Comparison of ENCODE assay signal across 13 cellular contexts in genomic region chr3:112459750-112460149, GRCh38. TPM values are rescaled to one million over a fixed set of nuclear protein-coding genes. Genes with fewer than 3 reads are reported as not detected.
A peak's percentile ranks its signal among the peaks of the same experiment; 100 is the strongest.
DNase-seq lines count a peak whose midpoint lies in the region; ATAC-seq and TF ChIP-seq lines count a peak whose summit lies in the region.
"Had no signal": no experiment of that assay in that cellular context is flagged by ENCODE, and none has a peak within 500 bp of the region (broad histone marks: within the 10 kb centered on the region; RNA-seq: fewer than 3 reads in every experiment).

No MANE protein-coding gene starts in this region.

- peaks cover 57% of the 10 kb centered on the region for H3K4me1 Mint-ChIP-seq in central memory CD8-positive, alpha-beta T cell
- peaks cover 35% of the 10 kb centered on the region for H3K4me1 Mint-ChIP-seq in CD14-positive monocyte

- peak overlapping the region; percentile 65 for H3K4me3 Mint-ChIP-seq in central memory CD8-positive, alpha-beta T cell
- H3K4me3 Mint-ChIP-seq in CD14-positive monocyte, result no peak overlapping the region
- H3K4me3 Mint-ChIP-seq: nephron had no signal

- ATAC-seq in GM18498 (IDR thresholded peaks at IDR 0.05; ENCODE audit: unreplicated experiment) (peak; percentile 41), GM21367 (IDR thresholded peaks at IDR 0.05; ENCODE audit: unreplicated experiment) (peak; percentile 47), HG03354 (IDR thresholded peaks at IDR 0.05; ENCODE audit: poor library complexity, severe bottlenecking, unreplicated experiment) (peak; percentile 43)
- no peak for ATAC-seq in central memory CD8-positive, alpha-beta T cell (replicated peaks; ENCODE audit: extremely low read depth, poor library complexity, severe bottlenecking)

- peaks cover 2% of the 10 kb centered on the region for H3K36me3 Mint-ChIP-seq in central memory CD8-positive, alpha-beta T cell (ENCODE audit: insufficient read depth)
- H3K36me3 Mint-ChIP-seq in CD14-positive monocyte, result no peaks in the 10 kb centered on the region

- H3K27me3 Mint-ChIP-seq in central memory CD8-positive, alpha-beta T cell, result no peaks in the 10 kb centered on the region
- no peaks in the 10 kb centered on the region for H3K27me3 Mint-ChIP-seq in CD14-positive monocyte (ENCODE audit: low read depth in 3 of 3)

- TF ChIP-seq CTCF in CD14-positive monocyte (IDR thresholded peaks at IDR 0.05), result no peak

- no peaks in the 10 kb centered on the region for H3K9me3 Mint-ChIP-seq in central memory CD8-positive, alpha-beta T cell
- peaks cover 0 to 9% (median 0%) of the 10 kb centered on the region in 7 donors for H3K9me3 Mint-ChIP-seq in CD14-positive monocyte
- H3K9me3 Mint-ChIP-seq: nephron had no signal

- intact Hi-C loops in CD14-positive monocyte (cut with micrococcal nuclease), result no loop called here

- DNase-seq in central memory CD8-positive, alpha-beta T cell (ENCODE audit: low spot score in 2 of 2), result no peak
- DNase-seq in stimulated activated CD4-positive, alpha-beta T cell treated with anti-CD3 and anti-CD28 coated beads, Interleukin-4, amount 100 ng/mL, for 1 hour, result no peak
- DNase-seq in NCI-H1436 treated with DMSO at 0.1 percent for 48 hours (lab: John Stamatoyannopoulos, UW), result no peak
- DNase-seq in CD14-positive monocyte (ENCODE audit: low spot score), result no peak
- DNase-seq in stimulated activated CD4-positive, alpha-beta T cell treated with anti-CD3 and anti-CD28 coated beads, Interleukin-12 subunit alpha, Interleukin-12 subunit beta, amount 100 ng/mL, for 4 hours, result no peak
- DNase-seq: DMS 273 treated with DMSO at 0.1 percent for 48 hours, NCI-H187, RPMI8226, WERI-Rb-1 had no signal

- peak overlapping the region; percentile 91 for H3K27ac Mint-ChIP-seq in central memory CD8-positive, alpha-beta T cell (ENCODE audit: low read depth)
- no peak overlapping the region for H3K27ac Mint-ChIP-seq in CD14-positive monocyte
- H3K27ac Mint-ChIP-seq: nephron had no signal

RNA-seq across cellular contexts. Expression of gene BTLA, which starts 39.5 kb away (rescaled TPM):
- polyA plus RNA-seq in CD14-positive monocyte, result not detected
